Comparison of ENCODE assay signal across 9 cellular contexts in the genomic region with DNA sequence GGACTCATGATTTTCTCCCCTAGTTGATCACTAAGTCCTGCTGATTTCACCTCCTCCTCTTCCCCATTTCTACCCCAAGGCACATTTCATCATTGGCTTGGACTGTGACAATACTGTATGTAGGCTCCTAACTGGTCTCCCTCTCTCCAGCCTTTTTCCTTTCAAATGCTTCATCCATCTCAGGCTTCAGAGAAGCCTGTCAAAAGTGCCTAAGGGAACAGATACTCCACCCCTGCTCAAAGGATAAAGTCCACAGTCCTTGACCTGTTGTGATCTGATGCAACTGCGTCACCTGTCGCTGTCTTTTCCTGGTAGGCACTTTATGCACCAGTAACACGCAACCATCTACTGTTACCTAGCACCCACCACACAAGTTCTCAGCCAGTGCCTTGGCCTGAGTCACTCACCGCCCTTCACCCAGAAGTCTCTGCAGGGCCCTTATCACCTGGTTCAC. TPM values are rescaled to one million over a fixed set of nuclear protein-coding genes. Genes with fewer than 3 reads are reported as not detected.
DNase-seq lines count a peak whose midpoint lies in the region; ATAC-seq and TF ChIP-seq lines count a peak whose summit lies in the region.
"Had no signal": no experiment of that assay in that cellular context is flagged by ENCODE, and none has a peak within 500 bp of the region (broad histone marks: within the 10 kb centered on the region; RNA-seq: fewer than 3 reads in every experiment).

No MANE protein-coding gene starts in this region.

- intact Hi-C loops in activated CD4-positive, alpha-beta T cell treated with anti-CD3 and anti-CD28 coated beads for 36 hours (cut with DNase I, micrococcal nuclease) = no loop called here

- H3K27ac Mint-ChIP-seq in activated CD4-positive, alpha-beta T cell treated with anti-CD3 and anti-CD28 coated beads for 36 hours = peak overlapping the region; percentile 17
- H3K27ac Mint-ChIP-seq: T-helper 1 cell treated with Interleukin-12 subunit alpha and Interleukin-12 subunit beta and Interleukin-4 antibody, amounts not matched to agents 30 μg/mL and 1 μg/mL, for 36 hours had no signal

- no peak for TF ChIP-seq POLR2A in Peyer's patch (IDR thresholded peaks at IDR 0.05)

- H3K9me3 Mint-ChIP-seq in activated CD4-positive, alpha-beta T cell treated with anti-CD3 and anti-CD28 coated beads for 36 hours (ENCODE audit: low read depth) = no peaks in the 10 kb centered on the region
- H3K9me3 Mint-ChIP-seq: T-helper 1 cell treated with Interleukin-12 subunit alpha and Interleukin-12 subunit beta and Interleukin-4 antibody, amounts not matched to agents 30 μg/mL and 1 μg/mL, for 36 hours had no signal

- no peaks in the 10 kb centered on the region for H3K36me3 Mint-ChIP-seq in activated CD4-positive, alpha-beta T cell treated with anti-CD3 and anti-CD28 coated beads for 36 hours (ENCODE audit: low read depth)

- POLR2A ChIA-PET in activated CD4-positive, alpha-beta T cell treated with anti-CD3 and anti-CD28 coated beads for 36 hours (lab: Charles Lee) = no interaction called here

- peaks cover 0 to 77% (median 14%) of the 10 kb centered on the region in 4 donors for H3K4me1 ChIP-seq in Peyer's patch
- H3K4me1 ChIP-seq in iPS-18a (ENCODE audit: control insufficient read depth, low read depth, low read length) = no peaks in the 10 kb centered on the region
- peaks cover 12 to 83% (median 66%) of the 10 kb centered on the region in 5 donors for H3K4me1 ChIP-seq in subcutaneous abdominal adipose tissue (ENCODE audit: control insufficient read depth in 5 of 5, insufficient read depth in 5 of 5, low read length in 5 of 5)

- no peaks in the 10 kb centered on the region for H3K27me3 Mint-ChIP-seq in activated CD4-positive, alpha-beta T cell treated with anti-CD3 and anti-CD28 coated beads for 36 hours

- H3K9me3 ChIP-seq in Peyer's patch (no peaks in the 10 kb centered on the region), iPS-18a (ENCODE audit: control insufficient read depth, low read depth, low read length) (no peaks in the 10 kb centered on the region), subcutaneous abdominal adipose tissue (ENCODE audit: control insufficient read depth in 5 of 5, low read length in 5 of 5) (no peaks in the 10 kb centered on the region)

- H3K27ac ChIP-seq in Peyer's patch (peak overlapping the region; percentile 39 to 89 (median 74)), iPS-18a (ENCODE audit: low read length) (peak overlapping the region; percentile 21), subcutaneous abdominal adipose tissue (ENCODE audit: low read depth, low read length) (peak overlapping the region; percentile 63)

- peak; percentile 65 for ATAC-seq in activated CD4-positive, alpha-beta T cell treated with anti-CD3 and anti-CD28 coated beads for 36 hours
- no peak for ATAC-seq in GM21576 (IDR thresholded peaks at IDR 0.05; ENCODE audit: unreplicated experiment)

- no peak for TF ChIP-seq CTCF in Peyer's patch (IDR thresholded peaks at IDR 0.05)

- no peak overlapping the region for H3K4me3 ChIP-seq in Peyer's patch
- H3K4me3 ChIP-seq in iPS-18a (ENCODE audit: low read length) = no peak overlapping the region
- no peak overlapping the region for H3K4me3 ChIP-seq in subcutaneous abdominal adipose tissue (ENCODE audit: low read depth in 1 of 5, low read length in 5 of 5)

- peak; percentile 60 for DNase-seq in activated CD4-positive, alpha-beta T cell treated with anti-CD3 and anti-CD28 coated beads for 36 hours
- DNase-seq in activated CD4-positive, alpha-beta T cell treated with anti-CD3 and anti-CD28 coated beads, Interleukin-2, amount 50 U/mL, for 4 hours = no peak
- DNase-seq in Peyer's patch = peak in 2 of 3 donors; percentile 78 to 90
- no peak for DNase-seq in dermis blood vessel endothelial cell
- DNase-seq in NCI-H2171 (lab: John Stamatoyannopoulos, UW) = no peak

- peaks cover 46% of the 10 kb centered on the region for H3K4me1 Mint-ChIP-seq in activated CD4-positive, alpha-beta T cell treated with anti-CD3 and anti-CD28 coated beads for 36 hours

- no peak overlapping the region for H3K4me3 Mint-ChIP-seq in activated CD4-positive, alpha-beta T cell treated with anti-CD3 and anti-CD28 coated beads for 36 hours
- H3K4me3 Mint-ChIP-seq: T-helper 1 cell treated with Interleukin-12 subunit alpha and Interleukin-12 subunit beta and Interleukin-4 antibody, amounts not matched to agents 30 μg/mL and 1 μg/mL, for 36 hours had no signal

- H3K9ac ChIP-seq in iPS-18a (ENCODE audit: low read length) = no peak overlapping the region
- peak overlapping the region in 1 of 5 donors; percentile 53 for H3K9ac ChIP-seq in subcutaneous abdominal adipose tissue (ENCODE audit: low read length in 5 of 5)

- H3K27me3 ChIP-seq in Peyer's patch (no peaks in the 10 kb centered on the region), iPS-18a (ENCODE audit: control insufficient read depth, insufficient read depth, low read length) (no peaks in the 10 kb centered on the region), subcutaneous abdominal adipose tissue (ENCODE audit: control insufficient read depth in 5 of 5, insufficient read depth in 4 of 5, low read length in 5 of 5) (no peaks in the 10 kb centered on the region)

- CTCF ChIA-PET in activated CD4-positive, alpha-beta T cell treated with anti-CD3 and anti-CD28 coated beads for 36 hours (lab: Charles Lee) = interaction anchor here (0.9 to 1.8 kb wide), 5 partner anchors 8 to 177 kb away, joined by 3 to 7 read pairs (median 3); no protein-coding TSS in a partner anchor

- H3K36me3 ChIP-seq in Peyer's patch = no peaks in the 10 kb centered on the region
- no peaks in the 10 kb centered on the region for H3K36me3 ChIP-seq in iPS-18a (ENCODE audit: control insufficient read depth, low read depth, low read length)
- peaks cover 0 to 3% (median 0%) of the 10 kb centered on the region in 5 donors for H3K36me3 ChIP-seq in subcutaneous abdominal adipose tissue (ENCODE audit: control insufficient read depth in 5 of 5, insufficient read depth in 5 of 5, low read length in 5 of 5)

RNA-seq across cellular contexts. Expression of gene SCARB2, which starts 12.8 kb away (rescaled TPM):
- 1 to 10 TPM; 3.3 to 4.6 TPM for total RNA-seq in activated CD4-positive, alpha-beta T cell treated with anti-CD3 and anti-CD28 coated beads for 36 hours
- total RNA-seq in Peyer's patch (100 to 1,000 TPM in 3 of 4 donors, 10 to 100 TPM in 1; 40.4 to 225 (median 170) TPM), dermis blood vessel endothelial cell (194 and 214 TPM in 2 replicates)

RNA-seq across cellular contexts. Expression of gene FAM47E, which starts 50.7 kb away (rescaled TPM):
- total RNA-seq in activated CD4-positive, alpha-beta T cell treated with anti-CD3 and anti-CD28 coated beads for 36 hours = not detected
- total RNA-seq in Peyer's patch = 10 to 100 TPM in 1 of 4 donors, 1 to 10 TPM in 2, under 1 TPM in 1; 0.83 to 13.9 (median 7.6) TPM
- 0.14 and 0.17 TPM in 2 replicates for total RNA-seq in dermis blood vessel endothelial cell

RNA-seq across cellular contexts. Expression of gene NUP54, which starts 52.6 kb away (rescaled TPM):
- total RNA-seq in activated CD4-positive, alpha-beta T cell treated with anti-CD3 and anti-CD28 coated beads for 36 hours = 10 to 100 TPM; 58.2 to 67.3 TPM
- 10 to 100 TPM; 15.6 to 32.2 (median 23.9) TPM for total RNA-seq in Peyer's patch
- total RNA-seq in dermis blood vessel endothelial cell = 59.1 and 64.8 TPM in 2 replicates

Comparison
In these comparisons a context has a peak if more than half of its experiments do, and no peak if none do; other contexts are left out.
1. DNase-seq: peak in activated CD4-positive, alpha-beta T cell treated with anti-CD3 and anti-CD28 coated beads for 36 hours (single experiment) and Peyer's patch (2 of 3); none in activated CD4-positive, alpha-beta T cell treated with anti-CD3 and anti-CD28 coated beads, Interleukin-2, amount 50 U/mL, for 4 hours (0 of 2), dermis blood vessel endothelial cell (single experiment) and NCI-H2171 (single experiment).
2. H3K27ac ChIP-seq: peak in every context shown above with its lines; median percentile 74 in Peyer's patch; 63 in subcutaneous abdominal adipose tissue; 21 in iPS-18a.
3. RNA of gene SCARB2, which starts 12.8 kb away (total RNA-seq): 194 to 214 TPM in dermis blood vessel endothelial cell and 40.4 to 225 TPM in Peyer's patch; 3.3 to 4.6 TPM in activated CD4-positive, alpha-beta T cell treated with anti-CD3 and anti-CD28 coated beads for 36 hours; every median in the first group is over 4 times any median in the second.